ENCODE assay signal across 10 cellular contexts in genomic region chr18:58716046-58716766, GRCh38. TPM values are rescaled to one million over a fixed set of nuclear protein-coding genes. Genes with fewer than 3 reads are reported as not detected.
DNase-seq lines count a peak whose midpoint lies in the region; ATAC-seq and TF ChIP-seq lines count a peak whose summit lies in the region.
"Had no signal": no experiment of that assay in that cellular context is flagged by ENCODE, and none has a peak within 500 bp of the region (broad histone marks: within the 10 kb centered on the region; RNA-seq: fewer than 3 reads in every experiment).

No MANE protein-coding gene starts in this region.

- H3K4me3 Mint-ChIP-seq in activated T-cell treated with anti-CD3 and anti-CD28 coated beads, Interleukin-2, amount 50 U/mL, for 4 hours = peak overlapping the region; percentile 10
- peak overlapping the region; percentile 60 for H3K4me3 Mint-ChIP-seq in activated CD8-positive, alpha-beta T cell treated with anti-CD3 and anti-CD28 coated beads, Interleukin-2, amount 10 ng/mL, durations not matched to agents 7 days and 5 days
- peak overlapping the region; percentile 30 for H3K4me3 Mint-ChIP-seq in stimulated activated effector memory CD8-positive, alpha-beta T cell treated with anti-CD3 and anti-CD28 coated beads, Interleukin-12 subunit alpha, Interleukin-12 subunit beta, amount 100 ng/mL, for 72 hours

- H3K36me3 Mint-ChIP-seq in activated T-cell treated with anti-CD3 and anti-CD28 coated beads, Interleukin-2, amount 50 U/mL, for 4 hours (ENCODE audit: insufficient read depth) = peaks cover 47% of the 10 kb centered on the region
- H3K36me3 Mint-ChIP-seq in activated CD8-positive, alpha-beta T cell treated with anti-CD3 and anti-CD28 coated beads, Interleukin-2, amount 10 ng/mL, durations not matched to agents 7 days and 5 days (ENCODE audit: low read depth) = peaks cover 67% of the 10 kb centered on the region
- peaks cover 48% of the 10 kb centered on the region for H3K36me3 Mint-ChIP-seq in stimulated activated effector memory CD8-positive, alpha-beta T cell treated with anti-CD3 and anti-CD28 coated beads, Interleukin-12 subunit alpha, Interleukin-12 subunit beta, amount 100 ng/mL, for 72 hours

- no peak for TF ChIP-seq CTCF in foreskin fibroblast (IDR thresholded peaks at IDR 0.05; ENCODE audit: low read depth, low read length)

- H3K4me3 ChIP-seq in foreskin fibroblast (ENCODE audit: low read depth in 1 of 2, low read length in 2 of 2) = no peak overlapping the region
- H3K4me3 ChIP-seq: testis had no signal

- peaks cover 62% of the 10 kb centered on the region for H3K4me1 Mint-ChIP-seq in activated T-cell treated with anti-CD3 and anti-CD28 coated beads, Interleukin-2, amount 50 U/mL, for 4 hours (ENCODE audit: low read depth)
- H3K4me1 Mint-ChIP-seq in activated CD8-positive, alpha-beta T cell treated with anti-CD3 and anti-CD28 coated beads, Interleukin-2, amount 10 ng/mL, durations not matched to agents 7 days and 5 days (ENCODE audit: low read depth) = peaks cover 47% of the 10 kb centered on the region
- H3K4me1 Mint-ChIP-seq in stimulated activated effector memory CD8-positive, alpha-beta T cell treated with anti-CD3 and anti-CD28 coated beads, Interleukin-12 subunit alpha, Interleukin-12 subunit beta, amount 100 ng/mL, for 72 hours = peaks cover 33% of the 10 kb centered on the region

- H3K27me3 Mint-ChIP-seq in activated T-cell treated with anti-CD3 and anti-CD28 coated beads, Interleukin-2, amount 50 U/mL, for 4 hours (ENCODE audit: low read depth) = no peaks in the 10 kb centered on the region
- no peaks in the 10 kb centered on the region for H3K27me3 Mint-ChIP-seq in activated CD8-positive, alpha-beta T cell treated with anti-CD3 and anti-CD28 coated beads, Interleukin-2, amount 10 ng/mL, durations not matched to agents 7 days and 5 days (ENCODE audit: low read depth)

- peak overlapping the region; percentile 89 for H3K27ac Mint-ChIP-seq in activated CD8-positive, alpha-beta T cell treated with anti-CD3 and anti-CD28 coated beads, Interleukin-2, amount 10 ng/mL, durations not matched to agents 7 days and 5 days
- peak overlapping the region; percentile 76 for H3K27ac Mint-ChIP-seq in stimulated activated effector memory CD8-positive, alpha-beta T cell treated with anti-CD3 and anti-CD28 coated beads, Interleukin-12 subunit alpha, Interleukin-12 subunit beta, amount 100 ng/mL, for 72 hours

- peak; percentile 63 to 68 for ATAC-seq in activated T-cell treated with anti-CD3 and anti-CD28 coated beads, Interleukin-2, amount 50 U/mL, for 4 hours
- ATAC-seq in HG02981 (IDR thresholded peaks at IDR 0.05; ENCODE audit: unreplicated experiment) = peak; percentile 50
- peak; percentile 96 for ATAC-seq in activated CD8-positive, alpha-beta T cell treated with anti-CD3 and anti-CD28 coated beads, Interleukin-2, amount 10 ng/mL, durations not matched to agents 7 days and 5 days
- peak; percentile 90 for ATAC-seq in stimulated activated effector memory CD8-positive, alpha-beta T cell treated with anti-CD3 and anti-CD28 coated beads, Interleukin-12 subunit alpha, Interleukin-12 subunit beta, amount 100 ng/mL, for 72 hours
- no peak for ATAC-seq in sciatic nerve
- ATAC-seq: left cardiac atrium had no signal

- CTCF ChIA-PET in activated CD8-positive, alpha-beta T cell treated with anti-CD3 and anti-CD28 coated beads, Interleukin-2, amount 10 ng/mL, durations not matched to agents 7 days and 5 days (lab: Charles Lee) = interaction anchor here (0.6 to 3.0 kb wide), 7 partner anchors 8 to 188 kb away, joined by 3 to 17 read pairs (median 4); partner anchors contain the start of gene MALT1

- DNase-seq in activated T-cell treated with anti-CD3 and anti-CD28 coated beads, Interleukin-2, amount 50 U/mL, for 4 hours = no peak
- DNase-seq in activated T-cell treated with anti-CD3 and anti-CD28 coated beads, Interleukin-2, amount 50 U/mL, for 48 hours = no peak
- peak; percentile 38 for DNase-seq in activated CD8-positive, alpha-beta T cell treated with anti-CD3 and anti-CD28 coated beads, Interleukin-2, amount 10 ng/mL, durations not matched to agents 7 days and 5 days
- DNase-seq in stimulated activated effector memory CD8-positive, alpha-beta T cell treated with anti-CD3 and anti-CD28 coated beads, Interleukin-12 subunit alpha, Interleukin-12 subunit beta, amount 100 ng/mL, for 72 hours (ENCODE audit: low spot score in 2 of 2) = no peak
- DNase-seq in foreskin fibroblast (no peak), NCI-H82 treated with DMSO at 0.1 percent for 48 hours (lab: John Stamatoyannopoulos, UW; ENCODE audit: unreplicated experiment) (no peak), sciatic nerve (ENCODE audit: low spot score) (no peak)
- DNase-seq: left cardiac atrium, testis had no signal

- intact Hi-C loops in sciatic nerve (cut with DNase I) = no loop called here

- no peaks in the 10 kb centered on the region for H3K9me3 Mint-ChIP-seq in activated T-cell treated with anti-CD3 and anti-CD28 coated beads, Interleukin-2, amount 50 U/mL, for 4 hours
- H3K9me3 Mint-ChIP-seq in activated CD8-positive, alpha-beta T cell treated with anti-CD3 and anti-CD28 coated beads, Interleukin-2, amount 10 ng/mL, durations not matched to agents 7 days and 5 days (ENCODE audit: insufficient read depth) = no peaks in the 10 kb centered on the region
- no peaks in the 10 kb centered on the region for H3K9me3 Mint-ChIP-seq in stimulated activated effector memory CD8-positive, alpha-beta T cell treated with anti-CD3 and anti-CD28 coated beads, Interleukin-12 subunit alpha, Interleukin-12 subunit beta, amount 100 ng/mL, for 72 hours

- POLR2A ChIA-PET in activated CD8-positive, alpha-beta T cell treated with anti-CD3 and anti-CD28 coated beads, Interleukin-2, amount 10 ng/mL, durations not matched to agents 7 days and 5 days (lab: Charles Lee) = interaction anchor here (0.7 to 2.9 kb wide), 2 partner anchors 19 to 45 kb away, joined by 3 to 15 read pairs; partner anchors contain the start of gene MALT1

RNA-seq across cellular contexts. Expression of gene MALT1, which starts 44.9 kb away (rescaled TPM):
- 10 to 100 TPM; 31.1 to 49.3 (median 39.8) TPM for total RNA-seq in activated T-cell treated with anti-CD3 and anti-CD28 coated beads, Interleukin-2, amount 50 U/mL, for 4 hours
- total RNA-seq in activated CD8-positive, alpha-beta T cell treated with anti-CD3 and anti-CD28 coated beads, Interleukin-2, amount 10 ng/mL, durations not matched to agents 7 days and 5 days = 10 to 100 TPM; 52.7 to 57.1 TPM
- total RNA-seq in sciatic nerve = 25.5 TPM

Comparison
In these comparisons a context has a peak if more than half of its experiments do, and no peak if none do; other contexts are left out.
1. H3K4me3 Mint-ChIP-seq: peak in every context shown above with its lines; median percentile 60 in activated CD8-positive, alpha-beta T cell treated with anti-CD3 and anti-CD28 coated beads, Interleukin-2, amount 10 ng/mL, durations not matched to agents 7 days and 5 days; 30 in stimulated activated effector memory CD8-positive, alpha-beta T cell treated with anti-CD3 and anti-CD28 coated beads, Interleukin-12 subunit alpha, Interleukin-12 subunit beta, amount 100 ng/mL, for 72 hours; 10 in activated T-cell treated with anti-CD3 and anti-CD28 coated beads, Interleukin-2, amount 50 U/mL, for 4 hours.